1 cellular context compared by ENCODE assay signal in the genomic region with DNA sequence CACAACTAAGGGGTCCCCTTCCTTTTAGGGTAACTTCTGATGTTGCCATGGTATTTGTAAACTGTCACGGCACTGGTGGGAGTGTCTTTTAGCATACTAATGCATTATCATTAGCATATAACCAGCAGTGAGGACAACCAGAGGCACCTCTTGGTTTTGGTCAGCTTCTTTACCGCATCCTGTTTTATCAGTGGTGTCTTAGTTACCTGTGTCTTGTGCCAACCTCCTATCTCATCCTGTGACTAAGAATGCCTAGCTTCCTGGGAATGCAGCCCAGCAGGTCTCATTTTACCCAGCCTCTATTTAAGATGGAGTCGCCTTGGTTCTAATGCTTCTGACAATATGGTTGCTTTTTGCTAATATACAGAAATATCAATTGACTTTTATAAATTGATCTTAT.
TF ChIP-seq lines count a peak whose summit lies in the region.

No MANE protein-coding gene starts in this region.

TF ChIP-seq in K562, 482 proteins besides CTCF, POLR2A, EP300 and RAD21:
- TF ChIP-seq ZFX (CRISPR knock-in tag; IDR thresholded peaks at IDR 0.05): 0 out of 2 replicates have a peak, but pooled peaks have one; percentile 13
- TF ChIP-seq RFX1 (IDR thresholded peaks at IDR 0.05): no peak; the same call in 1 of the 2 replicates
